In the genomic region with DNA sequence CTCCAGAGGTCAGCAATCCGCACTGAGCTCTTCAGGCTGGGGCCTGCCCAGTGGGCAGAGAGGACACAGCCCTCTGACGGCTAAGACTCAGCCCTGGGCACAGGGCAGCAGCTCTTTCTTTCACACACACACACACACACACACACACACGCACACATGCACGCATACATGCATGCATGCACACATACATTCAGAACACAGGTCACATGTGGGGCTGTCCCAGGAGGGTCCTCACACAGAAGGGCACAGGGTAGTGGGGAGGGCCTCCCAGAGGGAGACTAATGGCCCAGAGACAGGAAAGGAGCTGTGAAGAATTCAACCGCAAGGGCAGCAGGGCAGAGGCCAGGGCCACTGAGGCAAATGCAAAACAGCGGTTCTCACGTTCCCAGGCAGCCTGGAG, we compare ENCODE assay signal across 22 cellular contexts. TPM values are rescaled to one million over a fixed set of nuclear protein-coding genes. Genes with fewer than 3 reads are reported as not detected.
"Had no signal": no experiment of that assay in that cellular context is flagged by ENCODE, and none has a peak within 500 bp of the region (broad histone marks: within the 10 kb centered on the region; RNA-seq: fewer than 3 reads in every experiment).

No MANE protein-coding gene starts in this region.

- DNase-seq: IMR-90, Kasumi-1, MM.1S, NCI-H1092 treated with DMSO at 0.1 percent for 48 hours, NCI-H1436, NCI-H187, NCI-H2029, NCI-H2081 treated with DMSO at 0.1 percent for 48 hours, NCI-H2171, NCI-H226, NCI-H446, NCI-H510A, NCI-H524 treated with DMSO at 0.1 percent for 48 hours, NCI-H69, NCI-H774, Right ventricle myocardium superior, RPMI8226, SIG-M5 had no signal

- H3K36me3 ChIP-seq: SJSA1 had no signal

- H3K4me3 ChIP-seq: SJSA1, SK-N-MC had no signal

- H3K27me3 ChIP-seq: SJSA1 had no signal

- H3K9me3 ChIP-seq: SJSA1 had no signal

- H3K27ac ChIP-seq: KMS-11, SJSA1, SK-N-MC had no signal

- H3K4me1 ChIP-seq: SJSA1 had no signal

RNA-seq across cellular contexts. Expression of a gene that starts 20.3 kb away (rescaled TPM):
- total RNA-seq: HepG2, IMR-90, Right ventricle myocardium superior, SJSA1 had no signal
- polyA plus RNA-seq: HepG2, IMR-90 had no signal
